1 cellular context compared by ENCODE assay signal in the genomic region with DNA sequence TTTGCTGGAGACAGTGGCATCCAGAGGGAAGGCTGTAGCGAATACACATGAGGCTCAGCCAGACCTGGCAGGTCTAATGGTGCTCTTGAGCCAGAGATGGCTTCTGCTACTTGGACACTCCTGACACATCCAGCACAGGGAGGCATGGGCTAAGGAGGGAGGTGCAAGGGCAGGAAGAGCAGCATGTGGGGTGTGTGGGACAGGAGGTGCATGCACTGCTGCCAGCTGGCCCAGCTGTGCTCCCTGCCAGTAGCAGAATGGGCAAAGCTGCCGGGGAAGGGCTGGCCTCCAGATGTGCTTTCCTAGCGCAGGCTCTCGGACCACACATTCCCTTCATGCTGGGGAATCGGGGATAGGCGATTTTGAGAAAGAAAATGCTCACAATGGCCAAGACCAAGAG.
TF ChIP-seq lines count a peak whose summit lies in the region.

No MANE protein-coding gene starts in this region.

TF ChIP-seq in H1, 55 proteins besides CTCF, POLR2A, EP300 and RAD21:
- TF ChIP-seq SAP30 (IDR thresholded peaks at IDR 0.05; ENCODE audit: insufficient read depth, insufficient replicate concordance, low read length) (no peak), CTBP2 (IDR thresholded peaks at IDR 0.05; ENCODE audit: borderline replicate concordance, insufficient read depth, insufficient read length, low read length) (no peak), CBX8 (IDR thresholded peaks at IDR 0.05; ENCODE audit: borderline replicate concordance, low read depth, low read length) (no peak), CREB1 (IDR thresholded peaks at IDR 0.05) (no peak), HDAC2 (IDR thresholded peaks at IDR 0.05; ENCODE audit: borderline replicate concordance in 1 of 2, low read depth in 2 of 2, low read length in 2 of 2) (no peak), RXRA (IDR thresholded peaks at IDR 0.05; ENCODE audit: insufficient read depth, low read depth, low read length) (no peak), JUN (IDR thresholded peaks at IDR 0.05; ENCODE audit: low read depth, low read length) (no peak), ATF2 (IDR thresholded peaks at IDR 0.05; ENCODE audit: low read length) (no peak), ZNF274 (IDR thresholded peaks at IDR 0.05; ENCODE audit: borderline replicate concordance, extremely low read depth, low read length) (no peak), CBX5 (IDR thresholded peaks at IDR 0.05; ENCODE audit: low read depth, low read length) (no peak), HDAC6 (IDR thresholded peaks at IDR 0.05; ENCODE audit: low read depth, low read length) (no peak), NANOG (IDR thresholded peaks at IDR 0.05; ENCODE audit: insufficient read depth, low read depth, low read length, poor library complexity, severe bottlenecking) (no peak)
TF ChIP-seq in H1: peak in this region for 0.
